1 cellular context compared by ENCODE assay signal in the genomic region with DNA sequence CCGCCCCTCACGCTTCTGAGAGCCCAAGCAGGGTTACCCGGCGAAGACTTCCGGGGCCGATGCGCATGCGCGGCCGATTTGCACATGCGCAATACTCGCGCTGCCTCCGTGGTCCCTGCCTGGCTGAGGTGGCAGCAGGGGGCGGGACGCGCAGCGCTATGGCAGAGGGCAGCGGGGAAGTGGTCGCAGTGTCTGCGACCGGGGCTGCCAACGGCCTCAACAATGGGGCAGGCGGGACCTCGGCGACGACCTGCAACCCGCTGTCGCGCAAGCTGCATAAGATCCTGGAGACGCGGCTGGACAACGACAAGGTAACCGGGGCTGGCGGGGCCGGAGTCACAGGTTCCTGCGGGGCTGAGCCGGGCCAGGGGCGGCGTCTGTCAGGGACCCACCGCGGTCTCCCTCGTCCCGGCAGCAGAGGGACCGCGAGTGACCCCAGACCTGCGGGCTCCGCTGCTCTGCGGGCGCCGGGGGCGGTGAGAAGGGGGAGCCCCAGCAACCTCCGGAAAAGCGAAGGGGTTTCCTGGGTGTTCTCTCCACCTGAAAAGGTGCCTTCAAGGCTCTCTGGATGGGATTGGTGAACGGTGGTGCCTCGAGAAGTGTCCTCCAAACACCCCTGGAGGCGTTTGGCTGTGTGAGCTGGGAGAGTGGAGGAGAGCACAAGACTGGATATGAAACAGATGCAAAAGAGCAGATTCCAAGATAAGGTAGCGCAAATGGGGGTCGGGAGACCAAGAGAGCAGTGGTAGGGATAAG.
TF ChIP-seq lines count a peak whose summit lies in the region.

Gene COG6 (plus strand): TSS at position 94 of the 756 bp plus-strand sequence. CDS start 65 bp downstream, at position 159.

TF ChIP-seq in HepG2, 621 proteins besides CTCF, POLR2A, EP300 and RAD21 (continued from another document and continues in another):
- TF ChIP-seq ZNF687 (CRISPR knock-in tag; IDR thresholded peaks at IDR 0.05) (peak; percentile 90), IRX3 (CRISPR knock-in tag; IDR thresholded peaks at IDR 0.05; ENCODE audit: borderline replicate concordance, low read depth) (no peak), HBP1 (CRISPR knock-in tag; IDR thresholded peaks at IDR 0.05; ENCODE audit: low read depth) (0 out of 2 replicates have a peak, but pooled peaks have one; percentile 35), ZFP82 (CRISPR knock-in tag; IDR thresholded peaks at IDR 0.05; ENCODE audit: borderline replicate concordance) (0 out of 2 replicates have a peak, but pooled peaks have one; percentile 26), ZNF501 (CRISPR knock-in tag; IDR thresholded peaks at IDR 0.05) (peak; percentile 92), KDM5A (IDR thresholded peaks at IDR 0.05; ENCODE audit: borderline replicate concordance, low read length) (peak; percentile 46; the same call in 1 of the 2 replicates), JARID2 (CRISPR knock-in tag; IDR thresholded peaks at IDR 0.05; ENCODE audit: insufficient replicate concordance) (no peak), BORCS8-MEF2B (CRISPR knock-in tag; IDR thresholded peaks at IDR 0.05) (peak; percentile 75; the same call in 1 of the 2 replicates), PITX1 (CRISPR knock-in tag; IDR thresholded peaks at IDR 0.05) (peak; percentile 50), ZNF234 (CRISPR knock-in tag; conservative IDR thresholded peaks at IDR 0.05) (no peak), SATB2 (CRISPR knock-in tag; IDR thresholded peaks at IDR 0.05) (peak; percentile 20; the same call in 1 of the 2 replicates), ZNF230 (CRISPR knock-in tag; IDR thresholded peaks at IDR 0.05) (no peak), MXD1 (CRISPR knock-in tag; IDR thresholded peaks at IDR 0.05) (peak; percentile 79), ZNF574 (CRISPR knock-in tag; IDR thresholded peaks at IDR 0.05) (peak; percentile 76), ASH2L (IDR thresholded peaks at IDR 0.05; ENCODE audit: insufficient read length, low read depth, low read length) (peak; percentile 86), SMAD9 (CRISPR knock-in tag; IDR thresholded peaks at IDR 0.05) (0 out of 2 replicates have a peak, but pooled peaks have one; percentile 51), ZNF121 (CRISPR knock-in tag; IDR thresholded peaks at IDR 0.05) (no peak), ZNF605 (CRISPR knock-in tag; IDR thresholded peaks at IDR 0.05) (peak; percentile 46; the same call in 1 of the 2 replicates), ATF7-NPFF (CRISPR knock-in tag; IDR thresholded peaks at IDR 0.05; ENCODE audit: low read depth) (peak; percentile 24; the same call in 1 of the 2 replicates), TEF (CRISPR knock-in tag; IDR thresholded peaks at IDR 0.05) (no peak), ZKSCAN5 (CRISPR knock-in tag; IDR thresholded peaks at IDR 0.05) (0 out of 2 replicates have a peak, but pooled peaks have one; percentile 57), STAT6 (CRISPR knock-in tag; IDR thresholded peaks at IDR 0.05; ENCODE audit: borderline replicate concordance) (no peak), RAD51 (IDR thresholded peaks at IDR 0.05; ENCODE audit: borderline replicate concordance) (no peak), ZNF263 (CRISPR knock-in tag; IDR thresholded peaks at IDR 0.05) (peak; percentile 69), ZNF615 (CRISPR knock-in tag; IDR thresholded peaks at IDR 0.05; ENCODE audit: borderline replicate concordance) (no peak), HES4 (CRISPR knock-in tag; IDR thresholded peaks at IDR 0.05; ENCODE audit: borderline replicate concordance) (peak; percentile 47; the same call in 1 of the 2 replicates), ZNF775 (CRISPR knock-in tag; IDR thresholded peaks at IDR 0.05; ENCODE audit: borderline replicate concordance) (no peak), ZSCAN21 (CRISPR knock-in tag; IDR thresholded peaks at IDR 0.05; ENCODE audit: borderline replicate concordance) (no peak; the same call in 1 of the 2 replicates), CHCHD3 (CRISPR knock-in tag; IDR thresholded peaks at IDR 0.05) (no peak), TBX2 (CRISPR knock-in tag; IDR thresholded peaks at IDR 0.05; ENCODE audit: borderline replicate concordance) (peak; percentile 69; the same call in 1 of the 2 replicates), ZZZ3 (CRISPR knock-in tag; IDR thresholded peaks at IDR 0.05; ENCODE audit: borderline replicate concordance) (no peak), DBP (CRISPR knock-in tag; IDR thresholded peaks at IDR 0.05; ENCODE audit: not compliant biosample characterization) (peak; percentile 61), SIN3B (IDR thresholded peaks at IDR 0.05; ENCODE audit: low read length) (no peak), SNAPC2 (CRISPR knock-in tag; IDR thresholded peaks at IDR 0.05) (no peak), ZNF30 (CRISPR knock-in tag; IDR thresholded peaks at IDR 0.05) (no peak), NFKB2 (CRISPR knock-in tag; IDR thresholded peaks at IDR 0.05; ENCODE audit: borderline replicate concordance) (peak; percentile 93; the same call in 1 of the 2 replicates), ZNF629 (CRISPR knock-in tag; conservative IDR thresholded peaks at IDR 0.05) (0 out of 2 replicates have a peak, but pooled peaks have one; percentile 12), MEIS2 (CRISPR knock-in tag; IDR thresholded peaks at IDR 0.05) (peak; percentile 68; the same call in 1 of the 2 replicates), RXRA (CRISPR knock-in tag; IDR thresholded peaks at IDR 0.05) (peak; percentile 48; the same call in 1 of the 2 replicates)
- TF ChIP-seq, protein P1, sequence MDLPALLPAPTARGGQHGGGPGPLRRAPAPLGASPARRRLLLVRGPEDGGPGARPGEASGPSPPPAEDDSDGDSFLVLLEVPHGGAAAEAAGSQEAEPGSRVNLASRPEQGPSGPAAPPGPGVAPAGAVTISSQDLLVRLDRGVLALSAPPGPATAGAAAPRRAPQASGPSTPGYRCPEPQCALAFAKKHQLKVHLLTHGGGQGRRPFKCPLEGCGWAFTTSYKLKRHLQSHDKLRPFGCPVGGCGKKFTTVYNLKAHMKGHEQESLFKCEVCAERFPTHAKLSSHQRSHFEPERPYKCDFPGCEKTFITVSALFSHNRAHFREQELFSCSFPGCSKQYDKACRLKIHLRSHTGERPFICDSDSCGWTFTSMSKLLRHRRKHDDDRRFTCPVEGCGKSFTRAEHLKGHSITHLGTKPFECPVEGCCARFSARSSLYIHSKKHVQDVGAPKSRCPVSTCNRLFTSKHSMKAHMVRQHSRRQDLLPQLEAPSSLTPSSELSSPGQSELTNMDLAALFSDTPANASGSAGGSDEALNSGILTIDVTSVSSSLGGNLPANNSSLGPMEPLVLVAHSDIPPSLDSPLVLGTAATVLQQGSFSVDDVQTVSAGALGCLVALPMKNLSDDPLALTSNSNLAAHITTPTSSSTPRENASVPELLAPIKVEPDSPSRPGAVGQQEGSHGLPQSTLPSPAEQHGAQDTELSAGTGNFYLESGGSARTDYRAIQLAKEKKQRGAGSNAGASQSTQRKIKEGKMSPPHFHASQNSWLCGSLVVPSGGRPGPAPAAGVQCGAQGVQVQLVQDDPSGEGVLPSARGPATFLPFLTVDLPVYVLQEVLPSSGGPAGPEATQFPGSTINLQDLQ (CRISPR knock-in tag; IDR thresholded peaks at IDR 0.05) = no peak
- TF ChIP-seq, protein P2, sequence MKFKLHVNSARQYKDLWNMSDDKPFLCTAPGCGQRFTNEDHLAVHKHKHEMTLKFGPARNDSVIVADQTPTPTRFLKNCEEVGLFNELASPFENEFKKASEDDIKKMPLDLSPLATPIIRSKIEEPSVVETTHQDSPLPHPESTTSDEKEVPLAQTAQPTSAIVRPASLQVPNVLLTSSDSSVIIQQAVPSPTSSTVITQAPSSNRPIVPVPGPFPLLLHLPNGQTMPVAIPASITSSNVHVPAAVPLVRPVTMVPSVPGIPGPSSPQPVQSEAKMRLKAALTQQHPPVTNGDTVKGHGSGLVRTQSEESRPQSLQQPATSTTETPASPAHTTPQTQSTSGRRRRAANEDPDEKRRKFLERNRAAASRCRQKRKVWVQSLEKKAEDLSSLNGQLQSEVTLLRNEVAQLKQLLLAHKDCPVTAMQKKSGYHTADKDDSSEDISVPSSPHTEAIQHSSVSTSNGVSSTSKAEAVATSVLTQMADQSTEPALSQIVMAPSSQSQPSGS (CRISPR knock-in tag; IDR thresholded peaks at IDR 0.05) = peak; percentile 18; the same call in 1 of the 2 replicates
